ENCODE assay signal across 34 cellular contexts in the genomic region with DNA sequence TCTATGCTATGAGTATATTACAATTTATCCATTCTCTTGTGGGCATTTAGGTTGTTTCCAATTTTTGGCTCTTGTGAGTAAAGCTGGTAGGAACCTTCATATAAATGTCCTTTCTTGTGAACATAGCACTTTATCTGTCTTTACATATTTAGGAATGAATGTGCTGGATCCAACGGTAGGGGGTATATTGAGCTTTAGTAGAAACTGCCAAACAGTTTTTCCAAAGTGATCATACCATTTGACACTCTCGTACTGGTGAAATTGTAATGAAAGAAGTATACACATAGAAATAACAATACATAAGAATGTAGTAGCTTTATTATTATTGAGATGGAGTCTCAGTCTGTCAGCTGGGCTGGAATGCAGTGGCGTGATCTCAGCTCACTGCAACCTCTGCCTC. TPM values are rescaled to one million over a fixed set of nuclear protein-coding genes. Genes with fewer than 3 reads are reported as not detected.
DNase-seq lines count a peak whose midpoint lies in the region; ATAC-seq and TF ChIP-seq lines count a peak whose summit lies in the region.
"Had no signal": no experiment of that assay in that cellular context is flagged by ENCODE, and none has a peak within 500 bp of the region (broad histone marks: within the 10 kb centered on the region; RNA-seq: fewer than 3 reads in every experiment).

No MANE protein-coding gene starts in this region.

- H3F3A ChIP-seq in GM23338 (replicated peaks; ENCODE audit: low read depth): 0 out of 2 replicates have a peak, but pooled peaks cover 5% of the 10 kb centered on the region

- H3K9me3 ChIP-seq in WERI-Rb-1 (ENCODE audit: severe bottlenecking): no peaks in the 10 kb centered on the region
- H3K9me3 ChIP-seq: left ventricle myocardium inferior, upper lobe of right lung had no signal

- no peak overlapping the region for H2AFZ ChIP-seq in GM23338

- no peaks in the 10 kb centered on the region for H3K79me2 ChIP-seq in GM23338 (replicated peaks; ENCODE audit: insufficient read depth)

- peak overlapping the region; percentile 81 for H3K27ac Mint-ChIP-seq in activated T-cell treated with anti-CD3 and anti-CD28 coated beads, Interleukin-2, amount 50 U/mL, for 24 hours
- H3K27ac Mint-ChIP-seq in GM23338: no peak overlapping the region
- H3K27ac Mint-ChIP-seq in activated naive CD8-positive, alpha-beta T cell treated with anti-CD3 and anti-CD28 coated beads for 36 hours: peak overlapping the region; percentile 11
- peak overlapping the region; percentile 92 for H3K27ac Mint-ChIP-seq in stimulated activated effector memory CD8-positive, alpha-beta T cell treated with anti-CD3 and anti-CD28 coated beads, Interleukin-12 subunit alpha, Interleukin-12 subunit beta, amount 100 ng/mL, for 72 hours
- H3K27ac Mint-ChIP-seq: activated CD8-positive, alpha-beta memory T cell treated with anti-CD3 and anti-CD28 coated beads, Interleukin-2, amount 10 ng/mL, durations not matched to agents 7 days and 5 days; endodermal cell had no signal

- H3K4me3 ChIP-seq in GM23338: no peak overlapping the region
- no peak overlapping the region for H3K4me3 ChIP-seq in WERI-Rb-1 (ENCODE audit: low read depth, low read length)
- H3K4me3 ChIP-seq: left ventricle myocardium inferior, smooth muscle cell, upper lobe of right lung had no signal

- H3K36me3 ChIP-seq in GM23338 (ENCODE audit: insufficient read depth) (no peaks in the 10 kb centered on the region), WERI-Rb-1 (no peaks in the 10 kb centered on the region)
- H3K36me3 ChIP-seq: upper lobe of right lung had no signal

- H3K4me1 Mint-ChIP-seq in activated T-cell treated with anti-CD3 and anti-CD28 coated beads, Interleukin-2, amount 50 U/mL, for 24 hours (ENCODE audit: low read depth): peaks cover 40% of the 10 kb centered on the region
- H3K4me1 Mint-ChIP-seq in GM23338: peaks cover 20% of the 10 kb centered on the region; the same call in 2 of the 3 replicates
- peaks cover 26% of the 10 kb centered on the region for H3K4me1 Mint-ChIP-seq in activated naive CD8-positive, alpha-beta T cell treated with anti-CD3 and anti-CD28 coated beads for 36 hours
- H3K4me1 Mint-ChIP-seq in stimulated activated effector memory CD8-positive, alpha-beta T cell treated with anti-CD3 and anti-CD28 coated beads, Interleukin-12 subunit alpha, Interleukin-12 subunit beta, amount 100 ng/mL, for 72 hours: peaks cover 6% of the 10 kb centered on the region
- H3K4me1 Mint-ChIP-seq: endodermal cell had no signal

- ATAC-seq in GM23338: no peak
- no peak for ATAC-seq in stimulated activated effector memory CD8-positive, alpha-beta T cell treated with anti-CD3 and anti-CD28 coated beads, Interleukin-12 subunit alpha, Interleukin-12 subunit beta, amount 100 ng/mL, for 72 hours
- no peak for ATAC-seq in GM21723 (IDR thresholded peaks at IDR 0.05; ENCODE audit: unreplicated experiment)
- no peak for ATAC-seq in HG03457 (IDR thresholded peaks at IDR 0.05; ENCODE audit: unreplicated experiment)
- ATAC-seq: activated CD8-positive, alpha-beta memory T cell treated with anti-CD3 and anti-CD28 coated beads, Interleukin-2, amount 10 ng/mL, durations not matched to agents 7 days and 5 days; right cardiac atrium; Right ventricle myocardium inferior; stimulated activated naive CD8-positive, alpha-beta T cell treated with anti-CD3 and anti-CD28 coated beads, Interleukin-15, Interleukin-2, amounts not matched to agents 100 U/mL and 50 U/mL, for 24 hours; upper lobe of right lung had no signal

- H3K27me3 Mint-ChIP-seq in activated T-cell treated with anti-CD3 and anti-CD28 coated beads, Interleukin-2, amount 50 U/mL, for 24 hours: no peaks in the 10 kb centered on the region
- H3K27me3 Mint-ChIP-seq in GM23338 (ENCODE audit: insufficient read depth, low read depth, poor library complexity): peaks cover 2% of the 10 kb centered on the region
- no peaks in the 10 kb centered on the region for H3K27me3 Mint-ChIP-seq in activated naive CD8-positive, alpha-beta T cell treated with anti-CD3 and anti-CD28 coated beads for 36 hours
- H3K27me3 Mint-ChIP-seq: activated CD8-positive, alpha-beta memory T cell treated with anti-CD3 and anti-CD28 coated beads, Interleukin-2, amount 10 ng/mL, durations not matched to agents 7 days and 5 days had no signal

- H3K4me3 Mint-ChIP-seq in activated T-cell treated with anti-CD3 and anti-CD28 coated beads, Interleukin-2, amount 50 U/mL, for 24 hours: no peak overlapping the region
- H3K4me3 Mint-ChIP-seq in GM23338: no peak overlapping the region
- H3K4me3 Mint-ChIP-seq in activated naive CD8-positive, alpha-beta T cell treated with anti-CD3 and anti-CD28 coated beads for 36 hours: no peak overlapping the region
- H3K4me3 Mint-ChIP-seq in stimulated activated effector memory CD8-positive, alpha-beta T cell treated with anti-CD3 and anti-CD28 coated beads, Interleukin-12 subunit alpha, Interleukin-12 subunit beta, amount 100 ng/mL, for 72 hours: no peak overlapping the region
- H3K4me3 Mint-ChIP-seq: activated CD8-positive, alpha-beta memory T cell treated with anti-CD3 and anti-CD28 coated beads, Interleukin-2, amount 10 ng/mL, durations not matched to agents 7 days and 5 days; endodermal cell had no signal

- no peak for TF ChIP-seq CTCF in GM23338 (conservative IDR thresholded peaks at IDR 0.05; ENCODE audit: low read depth in 2 of 2)
- no peak for TF ChIP-seq CTCF in WERI-Rb-1 (IDR thresholded peaks at IDR 0.05; ENCODE audit: low read depth, low read length)

- no peaks in the 10 kb centered on the region for H4K20me1 ChIP-seq in GM23338 (replicated peaks; ENCODE audit: insufficient read depth)

- peaks cover 84% of the 10 kb centered on the region for H3K36me3 Mint-ChIP-seq in activated T-cell treated with anti-CD3 and anti-CD28 coated beads, Interleukin-2, amount 50 U/mL, for 24 hours (ENCODE audit: low read depth)
- H3K36me3 Mint-ChIP-seq in GM23338 (ENCODE audit: low read depth): peaks cover 5% of the 10 kb centered on the region; the same call in 2 of the 3 replicates
- peaks cover 27% of the 10 kb centered on the region for H3K36me3 Mint-ChIP-seq in activated naive CD8-positive, alpha-beta T cell treated with anti-CD3 and anti-CD28 coated beads for 36 hours
- H3K36me3 Mint-ChIP-seq in stimulated activated effector memory CD8-positive, alpha-beta T cell treated with anti-CD3 and anti-CD28 coated beads, Interleukin-12 subunit alpha, Interleukin-12 subunit beta, amount 100 ng/mL, for 72 hours: peaks cover 100% of the 10 kb centered on the region

- no peaks in the 10 kb centered on the region for H3K9me2 ChIP-seq in GM23338 (ENCODE audit: insufficient read depth)

- H3K27ac ChIP-seq in GM23338 (ENCODE audit: low read depth) (0 out of 2 replicates have a peak overlapping the region, but pooled peaks have one; percentile 53), WERI-Rb-1 (no peak overlapping the region)
- H3K27ac ChIP-seq: left ventricle myocardium inferior, upper lobe of right lung, VCaP had no signal

- DNase-seq in activated T-cell treated with anti-CD3 and anti-CD28 coated beads, Interleukin-2, amount 50 U/mL, for 24 hours: no peak
- DNase-seq in activated T-cell treated with anti-CD3 and anti-CD28 coated beads, Interleukin-2, amount 50 U/mL, for 1 hour: no peak
- DNase-seq in GM23338 (ENCODE audit: low spot score): peak; percentile 12
- no peak for DNase-seq in activated naive CD8-positive, alpha-beta T cell treated with anti-CD3 and anti-CD28 coated beads for 36 hours
- DNase-seq in stimulated activated effector memory CD8-positive, alpha-beta T cell treated with anti-CD3 and anti-CD28 coated beads, Interleukin-12 subunit alpha, Interleukin-12 subunit beta, amount 100 ng/mL, for 72 hours (ENCODE audit: low spot score in 2 of 2): no peak
- no peak for DNase-seq in WERI-Rb-1
- DNase-seq: activated CD8-positive, alpha-beta memory T cell treated with anti-CD3 and anti-CD28 coated beads, Interleukin-2, amount 10 ng/mL, durations not matched to agents 7 days and 5 days; central memory CD4-positive, alpha-beta T cell; dermis blood vessel endothelial cell; DMS153; endodermal cell; foreskin fibroblast; left ventricle myocardium inferior; NCI-H1048; NCI-H2107; NCI-H345; NCI-H69; posterior cingulate gyrus; right cardiac atrium; stimulated activated naive CD8-positive, alpha-beta T cell treated with anti-CD3 and anti-CD28 coated beads, Interleukin-15, Interleukin-2, amounts not matched to agents 100 U/mL and 50 U/mL, for 24 hours; T-helper 9 cell; upper lobe of right lung had no signal

- no peak overlapping the region for H3K4me2 ChIP-seq in GM23338
- H3K4me2 ChIP-seq: smooth muscle cell had no signal

- H3K4me1 ChIP-seq in GM23338 (ENCODE audit: insufficient read depth): peaks cover 13% of the 10 kb centered on the region
- H3K4me1 ChIP-seq: left ventricle myocardium inferior, upper lobe of right lung had no signal

- no peaks in the 10 kb centered on the region for H3K9me3 Mint-ChIP-seq in activated T-cell treated with anti-CD3 and anti-CD28 coated beads, Interleukin-2, amount 50 U/mL, for 24 hours
- H3K9me3 Mint-ChIP-seq in GM23338: no peaks in the 10 kb centered on the region
- H3K9me3 Mint-ChIP-seq in activated naive CD8-positive, alpha-beta T cell treated with anti-CD3 and anti-CD28 coated beads for 36 hours: peaks cover 3% of the 10 kb centered on the region
- H3K9me3 Mint-ChIP-seq in stimulated activated effector memory CD8-positive, alpha-beta T cell treated with anti-CD3 and anti-CD28 coated beads, Interleukin-12 subunit alpha, Interleukin-12 subunit beta, amount 100 ng/mL, for 72 hours: peaks cover 3% of the 10 kb centered on the region
- H3K9me3 Mint-ChIP-seq: endodermal cell had no signal

- no peaks in the 10 kb centered on the region for H3K27me3 ChIP-seq in GM23338 (ENCODE audit: insufficient read depth)
- no peaks in the 10 kb centered on the region for H3K27me3 ChIP-seq in WERI-Rb-1 (ENCODE audit: insufficient read depth, low read depth, severe bottlenecking)
- H3K27me3 ChIP-seq: upper lobe of right lung had no signal

TF ChIP-seq in GM23338, 12 proteins besides CTCF, POLR2A, EP300 and RAD21 (continues in another document):
- TF ChIP-seq EZH2phosphoT487 (IDR thresholded peaks at IDR 0.05; ENCODE audit: unreplicated experiment) (no peak), STAT1 (IDR thresholded peaks at IDR 0.05; ENCODE audit: unreplicated experiment) (no peak), POLR2AphosphoS5 (IDR thresholded peaks at IDR 0.05; ENCODE audit: low read depth) (no peak), ZNF331 (CRISPR knock-in tag; IDR thresholded peaks at IDR 0.05; ENCODE audit: low read depth) (no peak)

RNA-seq across cellular contexts. Expression of a gene that starts 30.9 kb away (rescaled TPM):
- total RNA-seq in GM23338 (2014; rRNA removed; shearing (Covaris generic)): not detected in 2 replicates
- not detected in 2 replicates for polyA plus RNA-seq in GM23338 (2016; fragmentation: Nextera tagmentation; extraction: Ambion mirVana)
- total RNA-seq in activated naive CD8-positive, alpha-beta T cell treated with anti-CD3 and anti-CD28 coated beads for 36 hours: not detected
- total RNA-seq: dermis blood vessel endothelial cell, endodermal cell, HT-29, left ventricle myocardium inferior, mesenteric fat pad, myocyte, right cardiac atrium, Right ventricle myocardium inferior, smooth muscle cell, temporal lobe, upper lobe of right lung had no signal
- polyA plus RNA-seq: adipose tissue, esophagus, keratinocyte, right cardiac atrium, smooth muscle cell had no signal

RNA-seq across cellular contexts. Expression of a gene that starts 54.9 kb away (rescaled TPM):
- total RNA-seq in GM23338 (2014; rRNA removed; shearing (Covaris generic)): 88.2 and 89.1 TPM in 2 replicates
- 183 and 202 TPM in 2 replicates for polyA plus RNA-seq in GM23338 (2016; fragmentation: Nextera tagmentation; extraction: Ambion mirVana)
- 10 to 100 TPM; 74.1 to 75.8 TPM for total RNA-seq in activated naive CD8-positive, alpha-beta T cell treated with anti-CD3 and anti-CD28 coated beads for 36 hours
